In genomic region chr13:27327633-27328032, GRCh38 we compare ENCODE assay signal across 1 cellular context.
TF ChIP-seq lines count a peak whose summit lies in the region.

No MANE protein-coding gene starts in this region.

TF ChIP-seq in HEK293, 187 proteins besides CTCF, POLR2A, EP300 and RAD21 (continued from another document):
- TF ChIP-seq REST (tag by site-specific recombination; IDR thresholded peaks at IDR 0.05) (0 out of 2 replicates have a peak, but pooled peaks have one; percentile 39), ZNF140 (tag by site-specific recombination; IDR thresholded peaks at IDR 0.05) (peak; percentile 26; the same call in 1 of the 2 replicates), ZIC2 (tag by site-specific recombination; IDR thresholded peaks at IDR 0.05) (no peak), ZNF501 (tag by site-specific recombination; IDR thresholded peaks at IDR 0.05) (no peak), ZNF121 (tag by site-specific recombination; IDR thresholded peaks at IDR 0.05) (0 out of 2 replicates have a peak, but pooled peaks have one; percentile 19), ZNF747 (tag by site-specific recombination; IDR thresholded peaks at IDR 0.05) (no peak), ZNF311 (tag by site-specific recombination; IDR thresholded peaks at IDR 0.05; ENCODE audit: borderline replicate concordance) (no peak), ZNF394 (tag by site-specific recombination; IDR thresholded peaks at IDR 0.05; ENCODE audit: borderline replicate concordance) (peak; percentile 79), GLIS1 (tag by site-specific recombination; IDR thresholded peaks at IDR 0.05) (no peak)
- TF ChIP-seq, protein P1, sequence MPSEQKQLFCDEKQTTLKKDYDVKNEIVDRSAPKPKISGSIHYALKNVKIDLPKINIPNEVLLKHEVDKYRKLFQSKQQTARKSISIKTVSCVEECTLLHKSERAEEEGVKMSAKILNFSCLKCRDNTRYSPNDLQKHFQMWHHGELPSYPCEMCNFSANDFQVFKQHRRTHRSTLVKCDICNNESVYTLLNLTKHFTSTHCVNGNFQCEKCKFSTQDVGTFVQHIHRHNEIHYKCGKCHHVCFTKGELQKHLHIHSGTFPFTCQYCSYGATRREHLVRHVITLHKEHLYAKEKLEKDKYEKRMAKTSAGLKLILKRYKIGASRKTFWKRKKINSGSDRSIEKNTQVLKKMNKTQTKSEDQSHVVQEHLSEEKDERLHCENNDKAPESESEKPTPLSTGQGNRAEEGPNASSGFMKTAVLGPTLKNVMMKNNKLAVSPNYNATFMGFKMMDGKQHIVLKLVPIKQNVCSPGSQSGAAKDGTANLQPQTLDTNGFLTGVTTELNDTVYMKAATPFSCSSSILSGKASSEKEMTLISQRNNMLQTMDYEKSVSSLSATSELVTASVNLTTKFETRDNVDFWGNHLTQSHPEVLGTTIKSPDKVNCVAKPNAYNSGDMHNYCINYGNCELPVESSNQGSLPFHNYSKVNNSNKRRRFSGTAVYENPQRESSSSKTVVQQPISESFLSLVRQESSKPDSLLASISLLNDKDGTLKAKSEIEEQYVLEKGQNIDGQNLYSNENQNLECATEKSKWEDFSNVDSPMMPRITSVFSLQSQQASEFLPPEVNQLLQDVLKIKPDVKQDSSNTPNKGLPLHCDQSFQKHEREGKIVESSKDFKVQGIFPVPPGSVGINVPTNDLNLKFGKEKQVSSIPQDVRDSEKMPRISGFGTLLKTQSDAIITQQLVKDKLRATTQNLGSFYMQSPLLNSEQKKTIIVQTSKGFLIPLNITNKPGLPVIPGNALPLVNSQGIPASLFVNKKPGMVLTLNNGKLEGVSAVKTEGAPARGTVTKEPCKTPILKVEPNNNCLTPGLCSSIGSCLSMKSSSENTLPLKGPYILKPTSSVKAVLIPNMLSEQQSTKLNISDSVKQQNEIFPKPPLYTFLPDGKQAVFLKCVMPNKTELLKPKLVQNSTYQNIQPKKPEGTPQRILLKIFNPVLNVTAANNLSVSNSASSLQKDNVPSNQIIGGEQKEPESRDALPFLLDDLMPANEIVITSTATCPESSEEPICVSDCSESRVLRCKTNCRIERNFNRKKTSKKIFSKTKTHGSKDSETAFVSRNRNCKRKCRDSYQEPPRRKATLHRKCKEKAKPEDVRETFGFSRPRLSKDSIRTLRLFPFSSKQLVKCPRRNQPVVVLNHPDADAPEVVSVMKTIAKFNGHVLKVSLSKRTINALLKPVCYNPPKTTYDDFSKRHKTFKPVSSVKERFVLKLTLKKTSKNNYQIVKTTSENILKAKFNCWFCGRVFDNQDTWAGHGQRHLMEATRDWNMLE (tag by site-specific recombination; conservative IDR thresholded peaks at IDR 0.05; ENCODE audit: low read depth): peak; percentile 69; the same call in 1 of the 2 replicates
- TF ChIP-seq, protein P2, sequence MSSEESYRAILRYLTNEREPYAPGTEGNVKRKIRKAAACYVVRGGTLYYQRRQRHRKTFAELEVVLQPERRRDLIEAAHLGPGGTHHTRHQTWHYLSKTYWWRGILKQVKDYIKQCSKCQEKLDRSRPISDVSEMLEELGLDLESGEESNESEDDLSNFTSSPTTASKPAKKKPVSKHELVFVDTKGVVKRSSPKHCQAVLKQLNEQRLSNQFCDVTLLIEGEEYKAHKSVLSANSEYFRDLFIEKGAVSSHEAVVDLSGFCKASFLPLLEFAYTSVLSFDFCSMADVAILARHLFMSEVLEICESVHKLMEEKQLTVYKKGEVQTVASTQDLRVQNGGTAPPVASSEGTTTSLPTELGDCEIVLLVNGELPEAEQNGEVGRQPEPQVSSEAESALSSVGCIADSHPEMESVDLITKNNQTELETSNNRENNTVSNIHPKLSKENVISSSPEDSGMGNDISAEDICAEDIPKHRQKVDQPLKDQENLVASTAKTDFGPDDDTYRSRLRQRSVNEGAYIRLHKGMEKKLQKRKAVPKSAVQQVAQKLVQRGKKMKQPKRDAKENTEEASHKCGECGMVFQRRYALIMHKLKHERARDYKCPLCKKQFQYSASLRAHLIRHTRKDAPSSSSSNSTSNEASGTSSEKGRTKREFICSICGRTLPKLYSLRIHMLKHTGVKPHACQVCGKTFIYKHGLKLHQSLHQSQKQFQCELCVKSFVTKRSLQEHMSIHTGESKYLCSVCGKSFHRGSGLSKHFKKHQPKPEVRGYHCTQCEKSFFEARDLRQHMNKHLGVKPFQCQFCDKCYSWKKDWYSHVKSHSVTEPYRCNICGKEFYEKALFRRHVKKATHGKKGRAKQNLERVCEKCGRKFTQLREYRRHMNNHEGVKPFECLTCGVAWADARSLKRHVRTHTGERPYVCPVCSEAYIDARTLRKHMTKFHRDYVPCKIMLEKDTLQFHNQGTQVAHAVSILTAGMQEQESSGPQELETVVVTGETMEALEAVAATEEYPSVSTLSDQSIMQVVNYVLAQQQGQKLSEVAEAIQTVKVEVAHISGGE (tag by site-specific recombination; conservative IDR thresholded peaks at IDR 0.05; ENCODE audit: low read depth): peak; percentile 44
